ENCODE assay signal across 18 cellular contexts in genomic region chr2:38933653-38934052, GRCh38. TPM values are rescaled to one million over a fixed set of nuclear protein-coding genes. Genes with fewer than 3 reads are reported as not detected.
DNase-seq lines count a peak whose midpoint lies in the region; ATAC-seq and TF ChIP-seq lines count a peak whose summit lies in the region.
"Had no signal": no experiment of that assay in that cellular context is flagged by ENCODE, and none has a peak within 500 bp of the region (broad histone marks: within the 10 kb centered on the region; RNA-seq: fewer than 3 reads in every experiment).

No MANE protein-coding gene starts in this region.

- H3K4me3 ChIP-seq in AG09309 (ENCODE audit: control insufficient read depth, low read depth, low read length), result no peak overlapping the region
- H3K4me3 ChIP-seq in fibroblast of mammary gland (ENCODE audit: control insufficient read depth, low read depth, low read length), result no peak overlapping the region
- H3K4me3 ChIP-seq: thyroid gland had no signal

- H3K27me3 Mint-ChIP-seq in CD4-positive, alpha-beta T cell, result no peaks in the 10 kb centered on the region

- no peak overlapping the region for H3K4me3 Mint-ChIP-seq in CD4-positive, alpha-beta T cell
- H3K4me3 Mint-ChIP-seq: dendritic cell treated with granulocyte-macrophage colony-stimulating factor and Interleukin-4, amounts not matched to agents 40 ng/mL and 50 ng/mL, for 4 days; stimulated activated effector memory CD8-positive, alpha-beta T cell treated with anti-CD3 and anti-CD28 coated beads, Interleukin-12 subunit alpha, Interleukin-12 subunit beta, amount 100 ng/mL, for 72 hours; T-helper 2 cell treated with Interferon-gamma antibody and Interleukin-4, amounts not matched to agents 5 μg/mL and 100 μg/mL, for 36 hours had no signal

- no peak overlapping the region for H3K27ac ChIP-seq in CD4-positive, alpha-beta T cell (ENCODE audit: low read depth, low read length)
- H3K27ac ChIP-seq: neutrophil, thyroid gland had no signal

- H3K9me3 ChIP-seq in CD4-positive, alpha-beta T cell (ENCODE audit: control insufficient read depth, low read length), result no peaks in the 10 kb centered on the region
- H3K9me3 ChIP-seq: neutrophil, thyroid gland had no signal

- TF ChIP-seq CTCF in AG09309 (IDR thresholded peaks at IDR 0.05; ENCODE audit: control insufficient read depth, insufficient read depth, low read depth, low read length, missing control alignments), result no peak
- TF ChIP-seq CTCF in fibroblast of mammary gland (conservative IDR thresholded peaks at IDR 0.05; ENCODE audit: control insufficient read depth, insufficient read depth, low read depth, low read length), result no peak
- TF ChIP-seq CTCF in CD4-positive, alpha-beta T cell (IDR thresholded peaks at IDR 0.05), result no peak

- no peak overlapping the region for H3K27ac Mint-ChIP-seq in CD4-positive, alpha-beta T cell
- H3K27ac Mint-ChIP-seq: activated T-helper 2 cell treated with anti-CD3 and anti-CD28 coated beads, Interferon-gamma antibody, Interleukin-2, Interleukin-4, amounts not matched to agents 10 μg/mL and 5 μg/mL and 100 μg/mL, durations not matched to agents 14 hours and 24 hours and 36 hours; dendritic cell treated with granulocyte-macrophage colony-stimulating factor and Interleukin-4, amounts not matched to agents 40 ng/mL and 50 ng/mL, for 4 days; stimulated activated effector memory CD8-positive, alpha-beta T cell treated with anti-CD3 and anti-CD28 coated beads, Interleukin-12 subunit alpha, Interleukin-12 subunit beta, amount 100 ng/mL, for 72 hours; T-helper 2 cell treated with Interferon-gamma antibody and Interleukin-4, amounts not matched to agents 5 μg/mL and 100 μg/mL, for 36 hours had no signal

- H3K9me3 Mint-ChIP-seq in CD4-positive, alpha-beta T cell, result no peaks in the 10 kb centered on the region
- H3K9me3 Mint-ChIP-seq: activated T-helper 2 cell treated with anti-CD3 and anti-CD28 coated beads, Interferon-gamma antibody, Interleukin-2, Interleukin-4, amounts not matched to agents 10 μg/mL and 5 μg/mL and 100 μg/mL, durations not matched to agents 14 hours and 24 hours and 36 hours; dendritic cell treated with granulocyte-macrophage colony-stimulating factor and Interleukin-4, amounts not matched to agents 40 ng/mL and 50 ng/mL, for 4 days; stimulated activated effector memory CD8-positive, alpha-beta T cell treated with anti-CD3 and anti-CD28 coated beads, Interleukin-12 subunit alpha, Interleukin-12 subunit beta, amount 100 ng/mL, for 72 hours; T-helper 2 cell treated with Interferon-gamma antibody and Interleukin-4, amounts not matched to agents 5 μg/mL and 100 μg/mL, for 36 hours had no signal

- DNase-seq in AG09309 (ENCODE audit: low read depth) (peak; percentile 69), GM04504 (ENCODE audit: low read depth) (peak; percentile 62), NCI-H82 treated with DMSO at 0.1 percent for 48 hours (lab: John Stamatoyannopoulos, UW; ENCODE audit: unreplicated experiment) (peak; percentile 84), fibroblast of mammary gland (ENCODE audit: low read depth) (peak; percentile 87)
- DNase-seq in CD4-positive, alpha-beta T cell, result no peak
- DNase-seq in activated naive CD4-positive, alpha-beta T cell treated with anti-CD3 and anti-CD28 coated beads, Interleukin-2, amount 50 U/mL, for 16 hours, result no peak
- DNase-seq: left ventricle myocardium superior, NCI-H1436, SIG-M5, thyroid gland had no signal

- no peak for ATAC-seq in GM21737 (IDR thresholded peaks at IDR 0.05; ENCODE audit: unreplicated experiment)
- no peak for ATAC-seq in GM21515 (IDR thresholded peaks at IDR 0.05; ENCODE audit: unreplicated experiment)
- ATAC-seq in CD4-positive, alpha-beta T cell (ENCODE audit: poor library complexity), result no peak
- ATAC-seq: activated CD4-positive, CD25-positive, alpha-beta regulatory T cell treated with anti-CD3 and anti-CD28 coated beads, Interleukin-2, amount 50 U/mL, for 24 hours; left ventricle myocardium superior; stimulated activated effector memory CD8-positive, alpha-beta T cell treated with anti-CD3 and anti-CD28 coated beads, Interleukin-12 subunit alpha, Interleukin-12 subunit beta, amount 100 ng/mL, for 72 hours had no signal

- POLR2A ChIA-PET in CD4-positive, alpha-beta T cell (lab: Charles Lee), result interaction anchor here (0.6 kb wide), 1 partner anchor 171 kb away, joined by 3 read pairs; no protein-coding TSS in a partner anchor

- no peaks in the 10 kb centered on the region for H3K4me1 Mint-ChIP-seq in CD4-positive, alpha-beta T cell (ENCODE audit: low read depth)
- H3K4me1 Mint-ChIP-seq: stimulated activated effector memory CD8-positive, alpha-beta T cell treated with anti-CD3 and anti-CD28 coated beads, Interleukin-12 subunit alpha, Interleukin-12 subunit beta, amount 100 ng/mL, for 72 hours had no signal

- H3K36me3 Mint-ChIP-seq in CD4-positive, alpha-beta T cell (ENCODE audit: low read depth), result no peaks in the 10 kb centered on the region
- H3K36me3 Mint-ChIP-seq: stimulated activated effector memory CD8-positive, alpha-beta T cell treated with anti-CD3 and anti-CD28 coated beads, Interleukin-12 subunit alpha, Interleukin-12 subunit beta, amount 100 ng/mL, for 72 hours had no signal

- no peaks in the 10 kb centered on the region for H3K27me3 ChIP-seq in CD4-positive, alpha-beta T cell (ENCODE audit: control insufficient read depth, insufficient read depth, low read length)
- H3K27me3 ChIP-seq: neutrophil, thyroid gland had no signal

- intact Hi-C loops in CD4-positive, alpha-beta T cell (cut with DNase I, micrococcal nuclease), result no loop called here

- CTCF ChIA-PET in CD4-positive, alpha-beta T cell (lab: Charles Lee), result no interaction called here

RNA-seq across cellular contexts. Expression of gene ARHGEF33, which starts 44.0 kb away (rescaled TPM):
- not detected for total RNA-seq in CD4-positive, alpha-beta T cell

RNA-seq across cellular contexts. Expression of gene MORN2, which starts 57.9 kb away (rescaled TPM):
- 1 to 10 TPM; 2.1 to 2.6 TPM for total RNA-seq in CD4-positive, alpha-beta T cell

RNA-seq across cellular contexts. Expression of gene DHX57, which starts 57.9 kb away (rescaled TPM):
- total RNA-seq in CD4-positive, alpha-beta T cell, result 10 to 100 TPM; 13.9 to 14.1 TPM

Comparison
In these comparisons a context has a peak if more than half of its experiments do, and no peak if none do; other contexts are left out.
1. DNase-seq: peak in AG09309 (single experiment), GM04504 (single experiment), NCI-H82 treated with DMSO at 0.1 percent for 48 hours (single experiment) and fibroblast of mammary gland (single experiment); none in CD4-positive, alpha-beta T cell (0 of 10) and activated naive CD4-positive, alpha-beta T cell treated with anti-CD3 and anti-CD28 coated beads, Interleukin-2, amount 50 U/mL, for 16 hours (single experiment).